In genomic region chr14:50943261-50943942, GRCh38 we compare ENCODE assay signal across 9 cellular contexts. TPM values are rescaled to one million over a fixed set of nuclear protein-coding genes. Genes with fewer than 3 reads are reported as not detected.
A peak's percentile ranks its signal among the peaks of the same experiment; 100 is the strongest.
DNase-seq lines count a peak whose midpoint lies in the region; ATAC-seq, FAIRE-seq and TF ChIP-seq lines count a peak whose summit lies in the region.
"Had no signal": no experiment of that assay in that cellular context is flagged by ENCODE, and none has a peak within 500 bp of the region (broad histone marks: within the 10 kb centered on the region; RNA-seq: fewer than 3 reads in every experiment).

No MANE protein-coding gene starts in this region.

- DNase-seq in Panc1 (ENCODE audit: low read depth, low spot score) (no peak), endodermal cell (peak; percentile 85), aorta (peak; percentile 74 to 88), NCI-H526 treated with DMSO at 0.1 percent for 48 hours (lab: John Stamatoyannopoulos, UW) (no peak), GM12891 (ENCODE audit: insufficient read length, low spot score) (no peak)

- H3K4me1 Mint-ChIP-seq in endodermal cell = peaks cover 3% of the 10 kb centered on the region

- peak overlapping the region; percentile 80 for H3K4me3 Mint-ChIP-seq in endodermal cell

- POLR2A ChIA-PET in Panc1 (lab: Charles Lee) = interaction anchor here (0.6 kb wide), 1 partner anchor 97 kb away, joined by 4 read pairs; no protein-coding TSS in a partner anchor

- BruUV-seq in Panc1 (replicated peaks; lab: Mats Ljungman, UMichigan) = no TSS peak

- WGBS in endodermal cell (ENCODE audit: insufficient coverage in 1 of 2, insufficient read length in 1 of 2), 2 experiments = 2 to 6% methylated on average over 10 to 26 of the region's 26 CpGs
- 10% methylated on average over 26 of the region's 26 CpGs for WGBS in aorta, 2 donors

- no peaks in the 10 kb centered on the region for H3K27me3 ChIP-seq in Panc1 (ENCODE audit: control insufficient read depth, insufficient read depth, low read length)
- H3K27me3 ChIP-seq in endodermal cell (ENCODE audit: control insufficient read depth, insufficient read depth, low read length, poor library complexity, severe bottlenecking) = peaks cover 7% of the 10 kb centered on the region
- no peaks in the 10 kb centered on the region for H3K27me3 ChIP-seq in mucosa of rectum (ENCODE audit: control insufficient read depth in 2 of 2, insufficient read depth in 2 of 2, low read length in 2 of 2)
- H3K27me3 ChIP-seq in aorta (ENCODE audit: control insufficient read depth in 1 of 2, insufficient read depth in 2 of 2, low read length in 1 of 2) = no peaks in the 10 kb centered on the region

- TF ChIP-seq CTCF in Panc1 (IDR thresholded peaks at IDR 0.05) (no peak), endodermal cell (conservative IDR thresholded peaks at IDR 0.05) (no peak)

- H3K9me3 ChIP-seq in Panc1 (ENCODE audit: control insufficient read depth, insufficient read depth, low read depth, low read length) = no peaks in the 10 kb centered on the region
- H3K9me3 ChIP-seq in endodermal cell (ENCODE audit: control insufficient read depth, low read length) = no peaks in the 10 kb centered on the region
- no peaks in the 10 kb centered on the region for H3K9me3 ChIP-seq in mucosa of rectum (ENCODE audit: control insufficient read depth in 2 of 2, low read length in 2 of 2)
- H3K9me3 ChIP-seq in aorta (ENCODE audit: control insufficient read depth, low read length) = no peaks in the 10 kb centered on the region

- TF ChIP-seq POLR2A in GM12891 (IDR thresholded peaks at IDR 0.05; ENCODE audit: low read depth, low read length) = no peak

- in situ Hi-C loops in Panc1 (cut with HindIII; ENCODE audit: low pct_unique_long_range_greater_than_20kb, low sequenced_read_pairs) = no loop called here

- H3K27me3 Mint-ChIP-seq in endodermal cell (ENCODE audit: insufficient read depth) = peaks cover 5% of the 10 kb centered on the region

- H3K9me3 Mint-ChIP-seq in endodermal cell = peaks cover 3% of the 10 kb centered on the region

- ATAC-seq in GM21825 (IDR thresholded peaks at IDR 0.05; ENCODE audit: unreplicated experiment) (peak; percentile 19), Panc1 (peak; percentile 71), aorta (ENCODE audit: low FRiP score) (peak; percentile 80), HG02852 (IDR thresholded peaks at IDR 0.05; ENCODE audit: unreplicated experiment) (no peak)

- peak overlapping the region; percentile 86 for H3K27ac Mint-ChIP-seq in endodermal cell

- peak overlapping the region; percentile 62 to 68 for H3K4me3 ChIP-seq in Panc1 (ENCODE audit: low read depth in 2 of 2, low read length in 2 of 2)
- H3K4me3 ChIP-seq in endodermal cell (ENCODE audit: low read length) = peak overlapping the region; percentile 90
- H3K4me3 ChIP-seq in mucosa of rectum (ENCODE audit: low read length in 2 of 2) = peak overlapping the region; percentile 83 to 89
- peak overlapping the region; percentile 40 to 76 for H3K4me3 ChIP-seq in aorta (ENCODE audit: low read length in 2 of 2)

- H3K27ac ChIP-seq in Panc1 (ENCODE audit: low read length) (peak overlapping the region; percentile 39; the same call in 1 of the 2 replicates), endodermal cell (ENCODE audit: low read depth, low read length) (no peak overlapping the region), mucosa of rectum (ENCODE audit: low read depth in 2 of 2, low read length in 2 of 2) (peak overlapping the region; percentile 73 to 82), aorta (ENCODE audit: low read depth in 1 of 2, low read length in 2 of 2) (peak overlapping the region in 1 of 2 donors; percentile 4)

- CTCF ChIA-PET in Panc1 (lab: Charles Lee) = no interaction called here

- intact Hi-C loops in Panc1 (cut with micrococcal nuclease; ENCODE audit: unreplicated experiment) (no loop called here), aorta (cut with DNase I) (no loop called here)

- H3K9ac ChIP-seq in endodermal cell (ENCODE audit: extremely low read depth, low read length, poor library complexity, severe bottlenecking) = peak overlapping the region; percentile 55
- peak overlapping the region; percentile 82 to 83 for H3K9ac ChIP-seq in mucosa of rectum (ENCODE audit: low read depth in 1 of 2, low read length in 2 of 2)

- no peak for FAIRE-seq in GM12891 (lab: Jason Lieb, UNC)
- FAIRE-seq: TTC549 had no signal

- H3K36me3 ChIP-seq in Panc1 (ENCODE audit: control insufficient read depth, insufficient read depth, low read length) = no peaks in the 10 kb centered on the region
- H3K36me3 ChIP-seq in endodermal cell (ENCODE audit: control insufficient read depth, insufficient read depth, low read length) = no peaks in the 10 kb centered on the region
- no peaks in the 10 kb centered on the region for H3K36me3 ChIP-seq in mucosa of rectum (ENCODE audit: control insufficient read depth in 2 of 2, insufficient read depth in 2 of 2, low read length in 2 of 2)
- H3K36me3 ChIP-seq in aorta (ENCODE audit: control insufficient read depth in 1 of 2, insufficient read depth in 2 of 2, low read length in 1 of 2) = no peaks in the 10 kb centered on the region

- H3K36me3 Mint-ChIP-seq in endodermal cell (ENCODE audit: low read depth) = peaks cover 6% of the 10 kb centered on the region

- no peaks in the 10 kb centered on the region for H3K4me1 ChIP-seq in Panc1 (ENCODE audit: control insufficient read depth, insufficient read depth, low read length)
- no peaks in the 10 kb centered on the region for H3K4me1 ChIP-seq in endodermal cell (ENCODE audit: control insufficient read depth, insufficient read depth, low read length)
- peaks cover 7% of the 10 kb centered on the region in 2 donors for H3K4me1 ChIP-seq in mucosa of rectum (ENCODE audit: control insufficient read depth in 2 of 2, insufficient read depth in 2 of 2, low read length in 2 of 2)
- H3K4me1 ChIP-seq in aorta (ENCODE audit: control insufficient read depth in 1 of 2, insufficient read depth in 2 of 2, low read length in 2 of 2) = no peaks in the 10 kb centered on the region

TF ChIP-seq in GM12891, 5 proteins besides CTCF, POLR2A, EP300 and RAD21:
- TF ChIP-seq SPI1 (IDR thresholded peaks at IDR 0.05; ENCODE audit: low read depth, low read length) (no peak), POU2F2 (IDR thresholded peaks at IDR 0.05; ENCODE audit: low read depth, low read length) (no peak), POLR2AphosphoS5 (IDR thresholded peaks at IDR 0.05; ENCODE audit: low read depth, low read length) (no peak), PAX5 (IDR thresholded peaks at IDR 0.05; ENCODE audit: insufficient read depth, low read length, severe bottlenecking) (no peak), TAF1 (IDR thresholded peaks at IDR 0.05; ENCODE audit: low read depth, low read length) (no peak)

RNA-seq across cellular contexts. Expression of gene PYGL, which starts 0.9 kb away (rescaled TPM):
- total RNA-seq in Panc1 (2021; ENCODE audit: unreplicated experiment) (23.0 TPM), endodermal cell (10 to 100 TPM; 38.1 to 41.5 TPM), aorta (10 to 100 TPM; 49.0 to 78.6 TPM)
- 25.1 TPM for polyA plus RNA-seq in Panc1 (2012; ENCODE audit: insufficient read length)
- polyA plus RNA-seq in endodermal cell (2013, experiment 1 of 2) = 25.3 TPM
- 24.2 TPM for polyA plus RNA-seq in endodermal cell (2013, experiment 2 of 2)
- polyA plus RNA-seq in aorta = 10 to 100 TPM; 18.4 to 25.2 TPM
- polyA plus RNA-seq in GM12891 (2012; ENCODE audit: low read depth, missing spikeins) = 0.12 TPM

Comparison
In these comparisons a context has a peak if more than half of its experiments do, and no peak if none do; other contexts are left out.
1. DNase-seq: peak in endodermal cell (single experiment) and aorta (2 of 2); none in Panc1 (single experiment), NCI-H526 treated with DMSO at 0.1 percent for 48 hours (single experiment) and GM12891 (single experiment).
2. Peak in every context shown above with its lines, with median percentiles within 50 percentile points of each other: H3K4me3 ChIP-seq.